7 cellular contexts compared by ENCODE assay signal in genomic region chr5:147576646-147577535, GRCh38.
DNase-seq lines count a peak whose midpoint lies in the region; ATAC-seq and TF ChIP-seq lines count a peak whose summit lies in the region.

No MANE protein-coding gene starts in this region.

- no peak overlapping the region for H3K9ac ChIP-seq in KMS-11

- H3K4me3 Mint-ChIP-seq in activated T-cell treated with anti-CD3 and anti-CD28 coated beads, Interleukin-2, amount 50 U/mL, for 24 hours = no peak overlapping the region

- no peak for TF ChIP-seq POLR2A in heart left ventricle (IDR thresholded peaks at IDR 0.05)

- no peaks in the 10 kb centered on the region for H3K27me3 ChIP-seq in KMS-11 (ENCODE audit: insufficient read depth, low read depth)
- H3K27me3 ChIP-seq in heart left ventricle = no peaks in the 10 kb centered on the region

- no peak overlapping the region for H3K4me2 ChIP-seq in KMS-11

- no peak overlapping the region for H3K27ac Mint-ChIP-seq in activated T-cell treated with anti-CD3 and anti-CD28 coated beads, Interleukin-2, amount 50 U/mL, for 24 hours

- WGBS in heart left ventricle, 4 donors = 44 to 48% (median 46%) methylated on average over 15 of the region's 15 CpGs

- no peaks in the 10 kb centered on the region for H3K36me3 Mint-ChIP-seq in activated T-cell treated with anti-CD3 and anti-CD28 coated beads, Interleukin-2, amount 50 U/mL, for 24 hours (ENCODE audit: low read depth)

- peaks cover 17% of the 10 kb centered on the region for H3K9me3 Mint-ChIP-seq in activated T-cell treated with anti-CD3 and anti-CD28 coated beads, Interleukin-2, amount 50 U/mL, for 24 hours

- no peaks in the 10 kb centered on the region for H4K20me1 ChIP-seq in KMS-11 (ENCODE audit: insufficient read depth)

- intact Hi-C loops in heart left ventricle (cut with DNase I) (loop anchor here in 9 of 10 donors (2.0 to 10.0 kb wide), 7 partner anchors 70 to 355 kb away; no protein-coding TSS in a partner anchor), sciatic nerve (cut with DNase I) (loop anchor here (10.0 kb wide), 1 partner anchor 352 kb away; no protein-coding TSS in a partner anchor)

- H3K4me3 ChIP-seq in KMS-11 (IDR thresholded peaks at IDR 0.05; ENCODE audit: insufficient read depth, low read depth, low read length) (no peak overlapping the region), heart left ventricle (no peak overlapping the region)

- H3K4me1 Mint-ChIP-seq in activated T-cell treated with anti-CD3 and anti-CD28 coated beads, Interleukin-2, amount 50 U/mL, for 24 hours (ENCODE audit: low read depth) = no peaks in the 10 kb centered on the region

- TF ChIP-seq CTCF in KMS-11 (conservative IDR thresholded peaks at IDR 0.05; ENCODE audit: low read depth, low read length) (peak; percentile 69), heart left ventricle (IDR thresholded peaks at IDR 0.05) (peak; percentile 77 to 89 (median 84))

- no peaks in the 10 kb centered on the region for H3K79me2 ChIP-seq in KMS-11 (ENCODE audit: insufficient read depth, low read depth)

- no peaks in the 10 kb centered on the region for H3K4me1 ChIP-seq in KMS-11 (ENCODE audit: low read depth, poor library complexity, severe bottlenecking)
- H3K4me1 ChIP-seq in heart left ventricle = peaks cover 0 to 7% (median 0%) of the 10 kb centered on the region in 12 donors

- DNase-seq in GM04504 (ENCODE audit: low read depth) (peak; percentile 15), heart left ventricle (peak in 3 of 5 donors; percentile 38 to 44 (median 41)), sciatic nerve (ENCODE audit: low spot score) (peak; percentile 84), NCI-H524 (lab: John Stamatoyannopoulos, UW) (no peak)
- DNase-seq in activated T-cell treated with anti-CD3 and anti-CD28 coated beads, Interleukin-2, amount 50 U/mL, for 24 hours = peak; percentile 42

- H2AFZ ChIP-seq in KMS-11 (ENCODE audit: low read depth) = no peak overlapping the region

- peaks cover 12% of the 10 kb centered on the region for H3K27me3 Mint-ChIP-seq in activated T-cell treated with anti-CD3 and anti-CD28 coated beads, Interleukin-2, amount 50 U/mL, for 24 hours

- H3K9me3 ChIP-seq in heart left ventricle = peaks cover 0 to 13% (median 0%) of the 10 kb centered on the region in 12 donors

- H3K27ac ChIP-seq in KMS-11 (no peak overlapping the region), heart left ventricle (no peak overlapping the region)

- ATAC-seq in GM21360 (IDR thresholded peaks at IDR 0.05; ENCODE audit: unreplicated experiment) (peak; percentile 84), heart left ventricle (peak in 3 of 4 donors; percentile 51 to 76 (median 65)), sciatic nerve (peak; percentile 87)

- no peaks in the 10 kb centered on the region for H3K36me3 ChIP-seq in KMS-11 (ENCODE audit: insufficient read depth)
- no peaks in the 10 kb centered on the region for H3K36me3 ChIP-seq in heart left ventricle

Comparison
In these comparisons a context has a peak if more than half of its experiments do, and no peak if none do; other contexts are left out.
1. DNase-seq: peak in GM04504 (single experiment), activated T-cell treated with anti-CD3 and anti-CD28 coated beads, Interleukin-2, amount 50 U/mL, for 24 hours (single experiment), heart left ventricle (3 of 5) and sciatic nerve (single experiment); none in NCI-H524 (0 of 2).
2. Peak in every context shown above with its lines, with median percentiles within 50 percentile points of each other: ATAC-seq.